10 cellular contexts compared by ENCODE assay signal in genomic region chrX:19849433-19850190, GRCh38. TPM values are rescaled to one million over a fixed set of nuclear protein-coding genes. Genes with fewer than 3 reads are reported as not detected.
DNase-seq lines count a peak whose midpoint lies in the region; ATAC-seq and TF ChIP-seq lines count a peak whose summit lies in the region.
"Had no signal": no experiment of that assay in that cellular context is flagged by ENCODE, and none has a peak within 500 bp of the region (broad histone marks: within the 10 kb centered on the region; RNA-seq: fewer than 3 reads in every experiment).

No MANE protein-coding gene starts in this region.

- H3K9me3 Mint-ChIP-seq in memory B cell (no peaks in the 10 kb centered on the region), type B pancreatic cell (no peaks in the 10 kb centered on the region)

- H3K36me3 Mint-ChIP-seq in memory B cell (peaks cover 10% of the 10 kb centered on the region), type B pancreatic cell (no peaks in the 10 kb centered on the region)

- ATAC-seq in GM18870 (IDR thresholded peaks at IDR 0.05; ENCODE audit: unreplicated experiment): peak; percentile 85
- peak; percentile 72 for ATAC-seq in GM21825 (IDR thresholded peaks at IDR 0.05; ENCODE audit: unreplicated experiment)
- ATAC-seq in HG03565 (IDR thresholded peaks at IDR 0.05; ENCODE audit: unreplicated experiment): peak; percentile 70
- ATAC-seq in memory B cell (ENCODE audit: low read depth): peak; percentile 85

- H3K4me3 Mint-ChIP-seq in memory B cell (peak overlapping the region; percentile 69), type B pancreatic cell (no peak overlapping the region)

- H3K27ac Mint-ChIP-seq in memory B cell: peak overlapping the region; percentile 88
- no peak overlapping the region for H3K27ac Mint-ChIP-seq in type B pancreatic cell
- H3K27ac Mint-ChIP-seq: progenitor cell of endocrine pancreas had no signal

- H3K4me1 Mint-ChIP-seq in memory B cell: peaks cover 19% of the 10 kb centered on the region
- H3K4me1 Mint-ChIP-seq in type B pancreatic cell (ENCODE audit: unreplicated experiment): peaks cover 6% of the 10 kb centered on the region

- TF ChIP-seq CTCF in type B pancreatic cell (conservative IDR thresholded peaks at IDR 0.05): no peak

- H3K27me3 Mint-ChIP-seq in memory B cell: no peaks in the 10 kb centered on the region
- H3K27me3 Mint-ChIP-seq in type B pancreatic cell: no peaks in the 10 kb centered on the region
- H3K27me3 Mint-ChIP-seq: progenitor cell of endocrine pancreas had no signal

- DNase-seq in memory B cell (ENCODE audit: low spot score in 2 of 2) (no peak), HK-2 (ENCODE audit: unreplicated experiment) (no peak), type B pancreatic cell (ENCODE audit: extremely low spot score, unreplicated experiment) (no peak), AG08396 (ENCODE audit: low spot score) (no peak), UCSD-AML1 (lab: John Stamatoyannopoulos, UW; ENCODE audit: unreplicated experiment) (no peak)
- DNase-seq: NCI-H1048 had no signal

RNA-seq across cellular contexts. Expression of gene SH3KBP1, which starts 37.8 kb away (rescaled TPM):
- 11.5 TPM in 2 replicates for total RNA-seq in type B pancreatic cell (ENCODE audit: low replicate concordance)
